ENCODE assay signal across 15 cellular contexts in the genomic region with DNA sequence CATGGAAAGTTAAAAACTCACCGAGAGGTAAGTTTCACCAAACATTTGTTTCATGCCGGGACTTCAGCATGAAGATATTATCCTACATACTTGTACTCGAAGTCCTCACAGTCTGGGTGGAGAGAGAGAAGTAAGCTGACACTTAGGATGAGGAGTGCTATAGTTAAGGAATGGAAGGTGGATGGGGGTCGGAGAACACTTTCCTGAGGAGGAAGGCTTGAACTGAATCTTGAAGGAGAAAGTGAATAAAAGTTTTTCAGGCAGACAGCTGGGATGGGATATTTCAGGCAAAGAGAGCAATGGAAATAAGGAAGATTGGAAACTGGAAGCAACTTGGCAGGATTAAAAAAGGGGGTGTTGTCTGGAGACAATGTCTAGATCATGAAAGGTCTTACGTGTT.
"Had no signal": no experiment of that assay in that cellular context is flagged by ENCODE, and none has a peak within 500 bp of the region (broad histone marks: within the 10 kb centered on the region; RNA-seq: fewer than 3 reads in every experiment).

No MANE protein-coding gene starts in this region.

- H3K4me2 ChIP-seq: hepatocyte had no signal

- H3K9me3 ChIP-seq: colonic mucosa, esophagus squamous epithelium, gastroesophageal sphincter, pancreas, stomach, thyroid gland had no signal

- H3K4me3 ChIP-seq: colonic mucosa, esophagus squamous epithelium, gastroesophageal sphincter, hepatocyte, pancreas, stomach, thyroid gland had no signal

- H3K27ac ChIP-seq: colonic mucosa, esophagus squamous epithelium, hepatocyte, pancreas, stomach, thyroid gland had no signal

- H3K27me3 ChIP-seq: colonic mucosa, esophagus squamous epithelium, gastroesophageal sphincter, hepatocyte, pancreas, stomach, thyroid gland had no signal

- H3K27me3 Mint-ChIP-seq: naive thymus-derived CD4-positive, alpha-beta T cell; progenitor cell of endocrine pancreas; type B pancreatic cell had no signal

- H3K27ac Mint-ChIP-seq: naive thymus-derived CD4-positive, alpha-beta T cell; progenitor cell of endocrine pancreas; type B pancreatic cell had no signal

- H3K4me3 Mint-ChIP-seq: naive thymus-derived CD4-positive, alpha-beta T cell; type B pancreatic cell had no signal

- ATAC-seq: naive thymus-derived CD4-positive, alpha-beta T cell; pancreas had no signal

- H3K36me3 ChIP-seq: colonic mucosa, pancreas had no signal

- H3K4me1 ChIP-seq: colonic mucosa, esophagus squamous epithelium, stomach, thyroid gland had no signal

- H2AFZ ChIP-seq: hepatocyte had no signal

- H3K79me2 ChIP-seq: hepatocyte had no signal

- DNase-seq: colonic mucosa; esophagus squamous epithelium; mammary epithelial cell; naive thymus-derived CD4-positive, alpha-beta T cell; nucleus accumbens; pancreas; right cardiac atrium; stimulated activated CD4-positive, alpha-beta T cell treated with anti-CD3 and anti-CD28 coated beads, Interleukin-12 subunit alpha, Interleukin-12 subunit beta, amount 100 ng/mL, for 4 hours; stimulated activated naive CD4-positive, alpha-beta T cell; stomach; thyroid gland had no signal

- H3K9me3 Mint-ChIP-seq: naive thymus-derived CD4-positive, alpha-beta T cell; type B pancreatic cell had no signal
